ENCODE assay signal across 14 cellular contexts in genomic region chr22:33038131-33038772, GRCh38. TPM values are rescaled to one million over a fixed set of nuclear protein-coding genes. Genes with fewer than 3 reads are reported as not detected.
DNase-seq lines count a peak whose midpoint lies in the region; ATAC-seq and TF ChIP-seq lines count a peak whose summit lies in the region.
"Had no signal": no experiment of that assay in that cellular context is flagged by ENCODE, and none has a peak within 500 bp of the region (broad histone marks: within the 10 kb centered on the region; RNA-seq: fewer than 3 reads in every experiment).

No MANE protein-coding gene starts in this region.

- no peaks in the 10 kb centered on the region for H3K9me3 Mint-ChIP-seq in mesothelial cell of epicardium
- H3K9me3 Mint-ChIP-seq in nephron progenitor cell: no peaks in the 10 kb centered on the region
- H3K9me3 Mint-ChIP-seq: activated T-helper 17 cell treated with anti-CD3 and anti-CD28 coated beads, Interleukin-2, amount 50 U/mL, for 72 hours; dendritic cell treated with granulocyte-macrophage colony-stimulating factor and Interleukin-4, amounts not matched to agents 40 ng/mL and 50 ng/mL, for 4 days had no signal

- intact Hi-C loops in posterior cingulate gyrus (cut with DNase I): loop anchor here (10.0 kb wide), 1 partner anchor 67 kb away; no protein-coding TSS in a partner anchor

- DNase-seq in G401 (ENCODE audit: low spot score): peak; percentile 30
- peak; percentile 39 for DNase-seq in SK-MEL-5 (ENCODE audit: low read depth, low spot score)
- peak; percentile 11 for DNase-seq in fibroblast of pulmonary artery (ENCODE audit: low read depth)
- DNase-seq in posterior cingulate gyrus: peak in 8 of 10 donors; percentile 41 to 94 (median 49)
- no peak for DNase-seq in mesothelial cell of epicardium (ENCODE audit: low spot score in 2 of 2, unreplicated experiment in 2 of 2)
- no peak for DNase-seq in nephron progenitor cell
- DNase-seq: NK-92 treated with Interleukin-12 subunit alpha and Interleukin-12 subunit beta, amount 100 ng/mL, for 24 hours; SJCRH30 had no signal

- H3K4me3 Mint-ChIP-seq in mesothelial cell of epicardium (no peak overlapping the region), nephron progenitor cell (no peak overlapping the region)
- H3K4me3 Mint-ChIP-seq: activated T-helper 17 cell treated with anti-CD3 and anti-CD28 coated beads, Interleukin-2, amount 50 U/mL, for 72 hours; dendritic cell treated with granulocyte-macrophage colony-stimulating factor and Interleukin-4, amounts not matched to agents 40 ng/mL and 50 ng/mL, for 4 days had no signal

- ATAC-seq in HG02938 (IDR thresholded peaks at IDR 0.05; ENCODE audit: unreplicated experiment): no peak
- ATAC-seq: activated T-helper 17 cell treated with anti-CD3 and anti-CD28 coated beads, Interleukin-2, amount 50 U/mL, for 72 hours had no signal

- H3K27me3 Mint-ChIP-seq in mesothelial cell of epicardium (ENCODE audit: low read depth) (peaks cover 42% of the 10 kb centered on the region), nephron progenitor cell (ENCODE audit: low read depth, poor library complexity) (peaks cover 8% of the 10 kb centered on the region)

- TF ChIP-seq CTCF in fibroblast of pulmonary artery (IDR thresholded peaks at IDR 0.05; ENCODE audit: low read length, missing control alignments): no peak
- TF ChIP-seq CTCF in mesothelial cell of epicardium (IDR thresholded peaks at IDR 0.05; ENCODE audit: unreplicated experiment): no peak
- TF ChIP-seq CTCF in nephron progenitor cell (IDR thresholded peaks at IDR 0.05): no peak

- in situ Hi-C loops in G401 (cut with HindIII; ENCODE audit: low sequenced_read_pairs): no loop called here
- in situ Hi-C loops in SK-MEL-5 (cut with HindIII; ENCODE audit: low pct_unique_long_range_greater_than_20kb, low sequenced_read_pairs): no loop called here

- peaks cover 3% of the 10 kb centered on the region for H3K4me1 Mint-ChIP-seq in mesothelial cell of epicardium
- peaks cover 34% of the 10 kb centered on the region for H3K4me1 Mint-ChIP-seq in nephron progenitor cell
- H3K4me1 Mint-ChIP-seq: activated T-helper 17 cell treated with anti-CD3 and anti-CD28 coated beads, Interleukin-2, amount 50 U/mL, for 72 hours had no signal

- no peak overlapping the region for H3K4me3 ChIP-seq in fibroblast of pulmonary artery (replicated peaks; ENCODE audit: low read depth, low read length)
- H3K4me3 ChIP-seq: SJCRH30 had no signal

- H3K36me3 Mint-ChIP-seq in mesothelial cell of epicardium (no peaks in the 10 kb centered on the region), nephron progenitor cell (ENCODE audit: low read depth) (no peaks in the 10 kb centered on the region)

- H3K27ac Mint-ChIP-seq in mesothelial cell of epicardium (no peak overlapping the region), nephron progenitor cell (no peak overlapping the region)
- H3K27ac Mint-ChIP-seq: activated T-helper 17 cell treated with anti-CD3 and anti-CD28 coated beads, Interleukin-2, amount 50 U/mL, for 72 hours; dendritic cell treated with granulocyte-macrophage colony-stimulating factor and Interleukin-4, amounts not matched to agents 40 ng/mL and 50 ng/mL, for 4 days had no signal

RNA-seq across cellular contexts. Expression of gene SYN3, which starts 19.9 kb away (rescaled TPM):
- not detected in 2 replicates for total RNA-seq in G401 (2014; rRNA removed; shearing (Covaris generic))
- total RNA-seq in SK-MEL-5 (2014; rRNA removed; shearing (Covaris generic)): 0.48 and 1.2 TPM in 2 replicates
- 1.8 and 3.7 TPM in 2 replicates for polyA plus RNA-seq in SK-MEL-5 (2015; cell fraction: cytosol; rRNA removed)
- polyA plus RNA-seq in SK-MEL-5 (2015; cell fraction: nucleus; rRNA removed): 1.3 and 4.0 TPM in 2 replicates
- 0.27 to 0.77 TPM (median 0.53 TPM) in 3 replicates for total RNA-seq in mesothelial cell of epicardium
- total RNA-seq: activated T-helper 17 cell treated with anti-CD3 and anti-CD28 coated beads, Interleukin-2, amount 50 U/mL, for 72 hours; fibroblast of lung; HT-29; mononuclear cell had no signal

Comparison
In these comparisons a context has a peak if more than half of its experiments do, and no peak if none do; other contexts are left out.
1. DNase-seq: peak in G401 (single experiment), SK-MEL-5 (single experiment), fibroblast of pulmonary artery (single experiment) and posterior cingulate gyrus (8 of 10); none in mesothelial cell of epicardium (0 of 2) and nephron progenitor cell (single experiment).